In genomic region chr4:84403656-84404055, GRCh38 we compare ENCODE assay signal across 2 cellular contexts.
TF ChIP-seq lines count a peak whose summit lies in the region.

No MANE protein-coding gene starts in this region.

TF ChIP-seq in IMR-90, 13 proteins besides CTCF, POLR2A, EP300 and RAD21:
- TF ChIP-seq MAFK (IDR thresholded peaks at IDR 0.05; ENCODE audit: low read depth, low read length) (0 out of 2 replicates have a peak, but pooled peaks have one; percentile 5), CHD1 (IDR thresholded peaks at IDR 0.05; ENCODE audit: low read depth, low read length) (no peak)

TF ChIP-seq in GM12891, 5 proteins besides CTCF, POLR2A, EP300 and RAD21 (continued from another document):
- no peak for TF ChIP-seq TAF1 (IDR thresholded peaks at IDR 0.05; ENCODE audit: low read depth, low read length)
- no peak for TF ChIP-seq POU2F2 (IDR thresholded peaks at IDR 0.05; ENCODE audit: low read depth, low read length)
- TF ChIP-seq SPI1 (IDR thresholded peaks at IDR 0.05; ENCODE audit: low read depth, low read length), result no peak
- TF ChIP-seq POLR2AphosphoS5 (IDR thresholded peaks at IDR 0.05; ENCODE audit: low read depth, low read length), result no peak
